Comparison of ENCODE assay signal across 8 cellular contexts in genomic region chr17:63772801-63773271, GRCh38. TPM values are rescaled to one million over a fixed set of nuclear protein-coding genes. Genes with fewer than 3 reads are reported as not detected.
A peak's percentile ranks its signal among the peaks of the same experiment; 100 is the strongest.
DNase-seq lines count a peak whose midpoint lies in the region; ATAC-seq, FAIRE-seq and TF ChIP-seq lines count a peak whose summit lies in the region.

No MANE protein-coding gene starts in this region.

- FAIRE-seq in endothelial cell of umbilical vein (lab: Jason Lieb, UNC) = peak; percentile 28

- CTCF ChIA-PET in activated CD8-positive, alpha-beta memory T cell treated with anti-CD3 and anti-CD28 coated beads, Interleukin-2, amount 10 ng/mL, durations not matched to agents 7 days and 5 days (lab: Charles Lee) = interaction anchor here (1.0 to 4.2 kb wide), 16 partner anchors 10 to 724 kb away, joined by 3 to 23 read pairs (median 5); partner anchors contain the start of gene POLG2
- CTCF ChIA-PET in endothelial cell of umbilical vein (lab: Charles Lee) = interaction anchor here (1.0 to 1.4 kb wide), 5 partner anchors 11 to 347 kb away, joined by 3 to 6 read pairs (median 4); no protein-coding TSS in a partner anchor

- POLR2A ChIA-PET in endothelial cell of umbilical vein (lab: Charles Lee) = interaction anchor here (0.8 to 2.4 kb wide), 4 partner anchors 8 to 97 kb away, joined by 3 to 5 read pairs (median 4); no protein-coding TSS in a partner anchor

- H3K4me3 Mint-ChIP-seq in activated CD8-positive, alpha-beta memory T cell treated with anti-CD3 and anti-CD28 coated beads, Interleukin-2, amount 10 ng/mL, durations not matched to agents 7 days and 5 days = peak overlapping the region; percentile 97
- peak overlapping the region; percentile 99 for H3K4me3 Mint-ChIP-seq in neural progenitor cell

- H3K79me2 ChIP-seq in endothelial cell of umbilical vein (ENCODE audit: control insufficient read depth, insufficient read depth, low read length) (peaks cover 88% of the 10 kb centered on the region), neural progenitor cell (ENCODE audit: low read depth) (peaks cover 93% of the 10 kb centered on the region)

- peak overlapping the region; percentile 99 for H3K27ac Mint-ChIP-seq in activated CD8-positive, alpha-beta memory T cell treated with anti-CD3 and anti-CD28 coated beads, Interleukin-2, amount 10 ng/mL, durations not matched to agents 7 days and 5 days
- peak overlapping the region; percentile 99 for H3K27ac Mint-ChIP-seq in neural progenitor cell

- no peak for DNase-seq in activated CD8-positive, alpha-beta memory T cell treated with anti-CD3 and anti-CD28 coated beads, Interleukin-2, amount 10 ng/mL, durations not matched to agents 7 days and 5 days
- DNase-seq in activated CD8-positive, alpha-beta memory T cell treated with anti-CD3 and anti-CD28 coated beads, Interleukin-2, amount 50 U/mL, for 48 hours = no peak
- DNase-seq in SK-N-DZ (ENCODE audit: low spot score) (peak; percentile 38), endothelial cell of umbilical vein (ENCODE audit: low read depth, low spot score) (no peak), neural progenitor cell (ENCODE audit: low spot score) (peak; percentile 22), GOT3 (lab: John Stamatoyannopoulos, UW) (no peak), LoVo (ENCODE audit: low spot score) (no peak)

- peak overlapping the region; percentile 62 to 94 (median 77) for H3K4me3 ChIP-seq in endothelial cell of umbilical vein (replicated peaks in 1 of 3; ENCODE audit: insufficient read depth in 1 of 3, low read depth in 1 of 3, low read length in 3 of 3)
- H3K4me3 ChIP-seq in neural progenitor cell = peak overlapping the region; percentile 73

- no peaks in the 10 kb centered on the region for H3K36me3 ChIP-seq in endothelial cell of umbilical vein (ENCODE audit: control insufficient read depth in 2 of 2, extremely low read depth in 1 of 2, insufficient read depth in 2 of 2, low read length in 2 of 2)
- H3K36me3 ChIP-seq in neural progenitor cell = peaks cover 5% of the 10 kb centered on the region

- H4K20me1 ChIP-seq in endothelial cell of umbilical vein (replicated peaks; ENCODE audit: control insufficient read depth, extremely low read depth, insufficient read depth, low read length) (no peaks in the 10 kb centered on the region), neural progenitor cell (ENCODE audit: low read depth) (peaks cover 58% of the 10 kb centered on the region)

- no peaks in the 10 kb centered on the region for H3K27me3 ChIP-seq in endothelial cell of umbilical vein (ENCODE audit: control insufficient read depth in 2 of 2, insufficient read depth in 2 of 2, low read length in 2 of 2)
- no peaks in the 10 kb centered on the region for H3K27me3 ChIP-seq in neural progenitor cell

- peaks cover 23% of the 10 kb centered on the region for H3F3A ChIP-seq in neural progenitor cell (ENCODE audit: low read depth)

- H3K9me3 Mint-ChIP-seq in activated CD8-positive, alpha-beta memory T cell treated with anti-CD3 and anti-CD28 coated beads, Interleukin-2, amount 10 ng/mL, durations not matched to agents 7 days and 5 days (ENCODE audit: low read depth) = no peaks in the 10 kb centered on the region
- H3K9me3 Mint-ChIP-seq in neural progenitor cell = no peaks in the 10 kb centered on the region

- H3K9me1 ChIP-seq in endothelial cell of umbilical vein (replicated peaks; ENCODE audit: control insufficient read depth, extremely low read depth, insufficient read depth, low read length) = no peaks in the 10 kb centered on the region

- BruUV-seq in endothelial cell of umbilical vein (replicated peaks; lab: Mats Ljungman, UMichigan) = TSS peak; percentile 55

- H3K27me3 Mint-ChIP-seq in activated CD8-positive, alpha-beta memory T cell treated with anti-CD3 and anti-CD28 coated beads, Interleukin-2, amount 10 ng/mL, durations not matched to agents 7 days and 5 days = no peaks in the 10 kb centered on the region
- no peaks in the 10 kb centered on the region for H3K27me3 Mint-ChIP-seq in neural progenitor cell (ENCODE audit: insufficient read depth, low read depth)

- H3K9me3 ChIP-seq in endothelial cell of umbilical vein (replicated peaks; ENCODE audit: control insufficient read depth, insufficient read depth, low read length) (no peaks in the 10 kb centered on the region), neural progenitor cell (ENCODE audit: low read depth) (no peaks in the 10 kb centered on the region)

- H3K4me2 ChIP-seq in endothelial cell of umbilical vein (ENCODE audit: insufficient read depth, low read length) = peak overlapping the region; percentile 98
- H3K4me2 ChIP-seq in neural progenitor cell = peak overlapping the region; percentile 84

- H3K27ac ChIP-seq in endothelial cell of umbilical vein (ENCODE audit: insufficient read depth, low read depth, low read length) (peak overlapping the region; percentile 78), neural progenitor cell (peak overlapping the region; percentile 82)

- intact Hi-C loops in endothelial cell of umbilical vein (cut with micrococcal nuclease) = loop anchor here (1.0 kb wide), 2 partner anchors 32 to 72 kb away; partner anchors contain the start of gene STRADA

- H3K36me3 Mint-ChIP-seq in activated CD8-positive, alpha-beta memory T cell treated with anti-CD3 and anti-CD28 coated beads, Interleukin-2, amount 10 ng/mL, durations not matched to agents 7 days and 5 days = peaks cover 30% of the 10 kb centered on the region
- peaks cover 4% of the 10 kb centered on the region for H3K36me3 Mint-ChIP-seq in neural progenitor cell

- no peak for ATAC-seq in activated CD8-positive, alpha-beta memory T cell treated with anti-CD3 and anti-CD28 coated beads, Interleukin-2, amount 10 ng/mL, durations not matched to agents 7 days and 5 days
- ATAC-seq in GM19395 (IDR thresholded peaks at IDR 0.05; ENCODE audit: unreplicated experiment) = no peak

- dilution Hi-C loops in endothelial cell of umbilical vein (cut with MboI; ENCODE audit: extremely low pct_ligation_motif_present, low sequenced_read_pairs) = no loop called here

- peaks cover 50% of the 10 kb centered on the region for H3K4me1 Mint-ChIP-seq in activated CD8-positive, alpha-beta memory T cell treated with anti-CD3 and anti-CD28 coated beads, Interleukin-2, amount 10 ng/mL, durations not matched to agents 7 days and 5 days
- peaks cover 22% of the 10 kb centered on the region for H3K4me1 Mint-ChIP-seq in neural progenitor cell

- TF ChIP-seq CTCF in endothelial cell of umbilical vein (IDR thresholded peaks at IDR 0.05; ENCODE audit: extremely low read depth in 1 of 2, insufficient read depth in 1 of 2, low read depth in 1 of 2, low read length in 2 of 2) (no peak), neural progenitor cell (IDR thresholded peaks at IDR 0.05) (no peak)

- H3K4me1 ChIP-seq in endothelial cell of umbilical vein (ENCODE audit: control insufficient read depth, extremely low read depth, insufficient read depth, low read length) = peaks cover 15% of the 10 kb centered on the region
- peaks cover 8% of the 10 kb centered on the region for H3K4me1 ChIP-seq in neural progenitor cell

- no peak for TF ChIP-seq POLR2A in endothelial cell of umbilical vein (IDR thresholded peaks at IDR 0.05; ENCODE audit: low read depth, low read length)

- H3K9ac ChIP-seq in endothelial cell of umbilical vein (replicated peaks; ENCODE audit: extremely low read depth, insufficient read depth, low read length) (peak overlapping the region; percentile 90), neural progenitor cell (peak overlapping the region; percentile 91)

- peak overlapping the region; percentile 49 for H2AFZ ChIP-seq in endothelial cell of umbilical vein (ENCODE audit: low read depth, low read length)
- H2AFZ ChIP-seq in neural progenitor cell (replicated peaks) = peak overlapping the region; percentile 16

RNA-seq across cellular contexts. Expression of gene CCDC47, which starts 0.6 kb away (rescaled TPM):
- 10 to 100 TPM; 55.7 to 71.1 TPM for total RNA-seq in activated CD8-positive, alpha-beta memory T cell treated with anti-CD3 and anti-CD28 coated beads, Interleukin-2, amount 10 ng/mL, durations not matched to agents 7 days and 5 days
- polyA plus RNA-seq in SK-N-DZ (2014; cell fraction: cytosol; rRNA removed) = 58.6 and 59.2 TPM in 2 replicates
- polyA plus RNA-seq in SK-N-DZ (2014; cell fraction: nucleus; rRNA removed) = 27.5 and 30.3 TPM in 2 replicates
- total RNA-seq in endothelial cell of umbilical vein (73.9 and 76.5 TPM in 2 replicates), neural progenitor cell (ENCODE audit: low replicate concordance) (49.2 and 60.8 TPM in 2 replicates)
- 13.7 and 21.7 TPM in 2 replicates for polyA plus RNA-seq in endothelial cell of umbilical vein
- 34.2 and 37.7 TPM in 2 replicates for polyA plus RNA-seq in endothelial cell of umbilical vein (2011; cell fraction: cytosol; rRNA removed)
- polyA plus RNA-seq in endothelial cell of umbilical vein (2011; cell fraction: nucleus; rRNA removed) = 24.9 and 32.2 TPM in 2 replicates
- polyA plus RNA-seq in endothelial cell of umbilical vein (2012) = 61.6 and 73.2 TPM in 2 replicates
- 49.4 and 55.3 TPM in 2 replicates for polyA minus RNA-seq in endothelial cell of umbilical vein
- 34.9 TPM for polyA minus RNA-seq in endothelial cell of umbilical vein (2011; cell fraction: cytosol; rRNA and poly(A)+ RNA removed)
- polyA minus RNA-seq in endothelial cell of umbilical vein (2011; cell fraction: nucleus; rRNA and poly(A)+ RNA removed) = 21.0 and 23.9 TPM in 2 replicates

RNA-seq across cellular contexts. Expression of gene DDX42, which starts 1.1 kb away (rescaled TPM):
- 100 to 1,000 TPM; 121 to 123 TPM for total RNA-seq in activated CD8-positive, alpha-beta memory T cell treated with anti-CD3 and anti-CD28 coated beads, Interleukin-2, amount 10 ng/mL, durations not matched to agents 7 days and 5 days
- polyA plus RNA-seq in SK-N-DZ (2014; cell fraction: cytosol; rRNA removed) = 89.0 and 91.4 TPM in 2 replicates
- polyA plus RNA-seq in SK-N-DZ (2014; cell fraction: nucleus; rRNA removed) = 241 and 400 TPM in 2 replicates
- total RNA-seq in endothelial cell of umbilical vein = 111 and 124 TPM in 2 replicates
- polyA plus RNA-seq in endothelial cell of umbilical vein = 36.8 and 48.1 TPM in 2 replicates
- 54.4 and 58.2 TPM in 2 replicates for polyA plus RNA-seq in endothelial cell of umbilical vein (2011; cell fraction: cytosol; rRNA removed)
- 310 and 404 TPM in 2 replicates for polyA plus RNA-seq in endothelial cell of umbilical vein (2011; cell fraction: nucleus; rRNA removed)
- polyA plus RNA-seq in endothelial cell of umbilical vein (2012) = 85.7 and 102 TPM in 2 replicates
- 69.2 and 71.4 TPM in 2 replicates for polyA minus RNA-seq in endothelial cell of umbilical vein
- 23.7 TPM for polyA minus RNA-seq in endothelial cell of umbilical vein (2011; cell fraction: cytosol; rRNA and poly(A)+ RNA removed)
- 91.2 and 163 TPM in 2 replicates for polyA minus RNA-seq in endothelial cell of umbilical vein (2011; cell fraction: nucleus; rRNA and poly(A)+ RNA removed)
- 87.4 and 104 TPM in 2 replicates for total RNA-seq in neural progenitor cell (ENCODE audit: low replicate concordance)

RNA-seq across cellular contexts. Expression of gene STRADA, which starts 31.2 kb away (rescaled TPM):
- 10 to 100 TPM; 59.9 to 76.8 TPM for total RNA-seq in activated CD8-positive, alpha-beta memory T cell treated with anti-CD3 and anti-CD28 coated beads, Interleukin-2, amount 10 ng/mL, durations not matched to agents 7 days and 5 days
- 26.3 and 42.8 TPM in 2 replicates for polyA plus RNA-seq in SK-N-DZ (2014; cell fraction: cytosol; rRNA removed)
- polyA plus RNA-seq in SK-N-DZ (2014; cell fraction: nucleus; rRNA removed) = 70.6 and 89.1 TPM in 2 replicates
- total RNA-seq in endothelial cell of umbilical vein = 47.0 and 49.6 TPM in 2 replicates
- polyA plus RNA-seq in endothelial cell of umbilical vein = 53.6 and 55.1 TPM in 2 replicates
- polyA plus RNA-seq in endothelial cell of umbilical vein (2011; cell fraction: cytosol; rRNA removed) = 29.3 and 30.7 TPM in 2 replicates
- 103 and 107 TPM in 2 replicates for polyA plus RNA-seq in endothelial cell of umbilical vein (2011; cell fraction: nucleus; rRNA removed)
- polyA plus RNA-seq in endothelial cell of umbilical vein (2012) = 37.1 and 46.6 TPM in 2 replicates
- polyA minus RNA-seq in endothelial cell of umbilical vein = 39.6 and 51.0 TPM in 2 replicates
- polyA minus RNA-seq in endothelial cell of umbilical vein (2011; cell fraction: cytosol; rRNA and poly(A)+ RNA removed) = 6.7 TPM
- polyA minus RNA-seq in endothelial cell of umbilical vein (2011; cell fraction: nucleus; rRNA and poly(A)+ RNA removed) = 37.4 and 55.2 TPM in 2 replicates
- total RNA-seq in neural progenitor cell (ENCODE audit: low replicate concordance) = 46.6 and 69.6 TPM in 2 replicates

RNA-seq across cellular contexts. Expression of gene PSMC5, which starts 54.4 kb away (rescaled TPM):
- 100 to 1,000 TPM; 157 to 195 TPM for total RNA-seq in activated CD8-positive, alpha-beta memory T cell treated with anti-CD3 and anti-CD28 coated beads, Interleukin-2, amount 10 ng/mL, durations not matched to agents 7 days and 5 days
- 36.5 and 48.9 TPM in 2 replicates for polyA plus RNA-seq in SK-N-DZ (2014; cell fraction: cytosol; rRNA removed)
- 74.0 and 127 TPM in 2 replicates for polyA plus RNA-seq in SK-N-DZ (2014; cell fraction: nucleus; rRNA removed)
- total RNA-seq in endothelial cell of umbilical vein = 179 TPM in 2 replicates
- polyA plus RNA-seq in endothelial cell of umbilical vein = 170 and 236 TPM in 2 replicates
- polyA plus RNA-seq in endothelial cell of umbilical vein (2011; cell fraction: cytosol; rRNA removed) = 258 and 310 TPM in 2 replicates
- polyA plus RNA-seq in endothelial cell of umbilical vein (2011; cell fraction: nucleus; rRNA removed) = 206 and 284 TPM in 2 replicates
- polyA plus RNA-seq in endothelial cell of umbilical vein (2012) = 213 and 261 TPM in 2 replicates
- 240 and 255 TPM in 2 replicates for polyA minus RNA-seq in endothelial cell of umbilical vein
- polyA minus RNA-seq in endothelial cell of umbilical vein (2011; cell fraction: cytosol; rRNA and poly(A)+ RNA removed) = 139 TPM
- 57.3 and 70.1 TPM in 2 replicates for polyA minus RNA-seq in endothelial cell of umbilical vein (2011; cell fraction: nucleus; rRNA and poly(A)+ RNA removed)
- total RNA-seq in neural progenitor cell (ENCODE audit: low replicate concordance) = 49.6 and 69.7 TPM in 2 replicates

RNA-seq across cellular contexts. Expression of gene FTSJ3, which starts 54.6 kb away (rescaled TPM):
- 10 to 100 TPM; 58.9 to 71.7 TPM for total RNA-seq in activated CD8-positive, alpha-beta memory T cell treated with anti-CD3 and anti-CD28 coated beads, Interleukin-2, amount 10 ng/mL, durations not matched to agents 7 days and 5 days
- polyA plus RNA-seq in SK-N-DZ (2014; cell fraction: cytosol; rRNA removed) = 46.6 and 51.0 TPM in 2 replicates
- polyA plus RNA-seq in SK-N-DZ (2014; cell fraction: nucleus; rRNA removed) = 51.6 and 54.2 TPM in 2 replicates
- total RNA-seq in endothelial cell of umbilical vein (50.2 and 60.2 TPM in 2 replicates), neural progenitor cell (ENCODE audit: low replicate concordance) (21.8 and 44.3 TPM in 2 replicates)
- 27.3 and 42.1 TPM in 2 replicates for polyA plus RNA-seq in endothelial cell of umbilical vein
- polyA plus RNA-seq in endothelial cell of umbilical vein (2011; cell fraction: cytosol; rRNA removed) = 43.5 and 45.2 TPM in 2 replicates
- 84.6 and 94.4 TPM in 2 replicates for polyA plus RNA-seq in endothelial cell of umbilical vein (2011; cell fraction: nucleus; rRNA removed)
- 48.1 and 63.3 TPM in 2 replicates for polyA plus RNA-seq in endothelial cell of umbilical vein (2012)
- 53.2 and 70.8 TPM in 2 replicates for polyA minus RNA-seq in endothelial cell of umbilical vein
- polyA minus RNA-seq in endothelial cell of umbilical vein (2011; cell fraction: cytosol; rRNA and poly(A)+ RNA removed) = 41.7 TPM
- polyA minus RNA-seq in endothelial cell of umbilical vein (2011; cell fraction: nucleus; rRNA and poly(A)+ RNA removed) = 31.7 and 36.8 TPM in 2 replicates

Comparison
In these comparisons a context has a peak if more than half of its experiments do, and no peak if none do; other contexts are left out.
1. DNase-seq: peak in SK-N-DZ (single experiment) and neural progenitor cell (single experiment); none in activated CD8-positive, alpha-beta memory T cell treated with anti-CD3 and anti-CD28 coated beads, Interleukin-2, amount 10 ng/mL, durations not matched to agents 7 days and 5 days (single experiment), activated CD8-positive, alpha-beta memory T cell treated with anti-CD3 and anti-CD28 coated beads, Interleukin-2, amount 50 U/mL, for 48 hours (single experiment), endothelial cell of umbilical vein (single experiment), GOT3 (single experiment) and LoVo (single experiment).